10 cellular contexts compared by ENCODE assay signal in genomic region chr1:12168451-12169160, GRCh38. TPM values are rescaled to one million over a fixed set of nuclear protein-coding genes. Genes with fewer than 3 reads are reported as not detected.
DNase-seq lines count a peak whose midpoint lies in the region; ATAC-seq, FAIRE-seq and TF ChIP-seq lines count a peak whose summit lies in the region.
"Had no signal": no experiment of that assay in that cellular context is flagged by ENCODE, and none has a peak within 500 bp of the region (broad histone marks: within the 10 kb centered on the region; RNA-seq: fewer than 3 reads in every experiment).

No MANE protein-coding gene starts in this region.

- intact Hi-C loops in right cardiac atrium (cut with DNase I), result no loop called here
- intact Hi-C loops in OCI-LY7 (cut with micrococcal nuclease; ENCODE audit: unreplicated experiment), result no loop called here

- H3K4me2 ChIP-seq in smooth muscle cell, result peak overlapping the region; percentile 89
- no peak overlapping the region for H3K4me2 ChIP-seq in OCI-LY7 (ENCODE audit: low read length)

- no peaks in the 10 kb centered on the region for H3K9me2 ChIP-seq in OCI-LY7 (ENCODE audit: insufficient read depth, low read length)

- H3K4me3 Mint-ChIP-seq in activated naive CD8-positive, alpha-beta T cell, result peak overlapping the region; percentile 100

- H3K36me3 Mint-ChIP-seq in activated naive CD8-positive, alpha-beta T cell, result peaks cover 12% of the 10 kb centered on the region

- FAIRE-seq in GM19239 (lab: Jason Lieb, UNC), result peak; percentile 4

- H3K27me3 Mint-ChIP-seq in activated naive CD8-positive, alpha-beta T cell, result no peaks in the 10 kb centered on the region

- H4K20me1 ChIP-seq in smooth muscle cell (ENCODE audit: low read depth) (no peaks in the 10 kb centered on the region), OCI-LY7 (ENCODE audit: insufficient read depth, low read length) (no peaks in the 10 kb centered on the region)

- TF ChIP-seq CTCF in smooth muscle cell (IDR thresholded peaks at IDR 0.05; ENCODE audit: borderline replicate concordance, insufficient read depth, poor library complexity, severe bottlenecking) (no peak), OCI-LY7 (conservative IDR thresholded peaks at IDR 0.05; ENCODE audit: low read length) (no peak)

- 48% methylated on average over 17 of the region's 17 CpGs for WGBS in right cardiac atrium
- WGBS in smooth muscle cell (ENCODE audit: low lambda C conversion rate), result 72% methylated on average over 17 of the region's 17 CpGs

- H3K9me3 Mint-ChIP-seq in activated naive CD8-positive, alpha-beta T cell (ENCODE audit: low read depth), result peaks cover 4% of the 10 kb centered on the region

- H3F3A ChIP-seq in smooth muscle cell (ENCODE audit: low read depth), result no peaks in the 10 kb centered on the region

- peaks cover 56% of the 10 kb centered on the region for H3K4me1 Mint-ChIP-seq in activated naive CD8-positive, alpha-beta T cell (ENCODE audit: low read depth)

- BruUV-seq in OCI-LY7 (replicated peaks; lab: Mats Ljungman, UMichigan), result no TSS peak

- H3K79me2 ChIP-seq in smooth muscle cell (ENCODE audit: low read depth), result peaks cover 9% of the 10 kb centered on the region
- no peaks in the 10 kb centered on the region for H3K79me2 ChIP-seq in OCI-LY7 (ENCODE audit: insufficient read depth, low read depth, low read length)

- H3K9me3 ChIP-seq in right cardiac atrium (ENCODE audit: control insufficient read depth, low read length) (no peaks in the 10 kb centered on the region), smooth muscle cell (replicated peaks; ENCODE audit: low read depth) (no peaks in the 10 kb centered on the region), OCI-LY7 (ENCODE audit: low read length) (no peaks in the 10 kb centered on the region)

- POLR2A ChIA-PET in OCI-LY7 (lab: Charles Lee), result no interaction called here

- no peak for DNase-seq in GM19239 (ENCODE audit: insufficient read length, low spot score)
- DNase-seq in right cardiac atrium, result peak in 1 of 3 donors; percentile 78
- no peak for DNase-seq in smooth muscle cell (lab: John Stamatoyannopoulos, UW; ENCODE audit: unreplicated experiment)
- DNase-seq in OCI-LY7 (ENCODE audit: low spot score), result no peak
- DNase-seq: activated CD4-positive, alpha-beta T cell treated with anti-CD3 and anti-CD28 coated beads for 1 hour; NCI-H748 treated with DMSO at 0.1 percent for 48 hours had no signal

- H3K4me3 ChIP-seq in right cardiac atrium (ENCODE audit: low read length) (peak overlapping the region; percentile 72), smooth muscle cell (no peak overlapping the region), OCI-LY7 (ENCODE audit: low read depth, low read length, poor library complexity, severe bottlenecking) (no peak overlapping the region)

- H3K27ac ChIP-seq in right cardiac atrium (ENCODE audit: low read length), result peak overlapping the region; percentile 68
- H3K27ac ChIP-seq in smooth muscle cell (ENCODE audit: low read depth), result no peak overlapping the region
- H3K27ac ChIP-seq in OCI-LY7 (ENCODE audit: low read depth, low read length, poor library complexity, severe bottlenecking), result no peak overlapping the region

- H3K27ac Mint-ChIP-seq in activated naive CD8-positive, alpha-beta T cell, result peak overlapping the region; percentile 100

- H3K9ac ChIP-seq in smooth muscle cell (ENCODE audit: low read depth), result no peak overlapping the region

- peak; percentile 61 to 76 for ATAC-seq in right cardiac atrium
- no peak for ATAC-seq in HG03520 (IDR thresholded peaks at IDR 0.05; ENCODE audit: unreplicated experiment)
- no peak for ATAC-seq in GM21515 (IDR thresholded peaks at IDR 0.05; ENCODE audit: unreplicated experiment)
- ATAC-seq in HG03280 (IDR thresholded peaks at IDR 0.05; ENCODE audit: unreplicated experiment), result no peak

- H3K27me3 ChIP-seq in right cardiac atrium (ENCODE audit: control insufficient read depth, insufficient read depth) (no peaks in the 10 kb centered on the region), smooth muscle cell (ENCODE audit: low read depth) (no peaks in the 10 kb centered on the region)

- CTCF ChIA-PET in OCI-LY7 (lab: Charles Lee; ENCODE audit: unreplicated experiment), result no interaction called here

- H3K4me1 ChIP-seq in right cardiac atrium (ENCODE audit: control insufficient read depth, insufficient read depth, low read length), result peaks cover 5% of the 10 kb centered on the region
- peaks cover 9% of the 10 kb centered on the region for H3K4me1 ChIP-seq in smooth muscle cell (ENCODE audit: low read depth)
- H3K4me1 ChIP-seq in OCI-LY7 (ENCODE audit: insufficient read depth, low read length, poor library complexity, severe bottlenecking), result peaks cover 10% of the 10 kb centered on the region

- H2AFZ ChIP-seq in smooth muscle cell (ENCODE audit: low read depth) (no peak overlapping the region), OCI-LY7 (ENCODE audit: low read length) (no peak overlapping the region)

- no peaks in the 10 kb centered on the region for H3K36me3 ChIP-seq in smooth muscle cell (ENCODE audit: low read depth)
- H3K36me3 ChIP-seq in OCI-LY7 (ENCODE audit: insufficient read depth, low read length), result no peaks in the 10 kb centered on the region

RNA-seq across cellular contexts. Expression of gene TNFRSF1B, which starts 1.8 kb away (rescaled TPM):
- 10 to 100 TPM; 17.9 to 25.4 (median 20.8) TPM for total RNA-seq in right cardiac atrium
- 11.6 TPM for polyA plus RNA-seq in right cardiac atrium
- 6.9 and 9.0 TPM in 2 replicates for total RNA-seq in smooth muscle cell
- polyA plus RNA-seq in smooth muscle cell, result 14.8 and 20.3 TPM in 2 replicates
- total RNA-seq in OCI-LY7 (2014; rRNA removed; shearing (Covaris generic)), result not detected in 2 replicates
- not detected in 2 replicates for total RNA-seq in OCI-LY7 (2022)

Comparison
In these comparisons a context has a peak if more than half of its experiments do, and no peak if none do; other contexts are left out.
1. ATAC-seq: peak in right cardiac atrium (2 of 2); none in HG03520 (single experiment), GM21515 (single experiment) and HG03280 (single experiment).